Comparison of ENCODE assay signal across 8 cellular contexts in the genomic region with DNA sequence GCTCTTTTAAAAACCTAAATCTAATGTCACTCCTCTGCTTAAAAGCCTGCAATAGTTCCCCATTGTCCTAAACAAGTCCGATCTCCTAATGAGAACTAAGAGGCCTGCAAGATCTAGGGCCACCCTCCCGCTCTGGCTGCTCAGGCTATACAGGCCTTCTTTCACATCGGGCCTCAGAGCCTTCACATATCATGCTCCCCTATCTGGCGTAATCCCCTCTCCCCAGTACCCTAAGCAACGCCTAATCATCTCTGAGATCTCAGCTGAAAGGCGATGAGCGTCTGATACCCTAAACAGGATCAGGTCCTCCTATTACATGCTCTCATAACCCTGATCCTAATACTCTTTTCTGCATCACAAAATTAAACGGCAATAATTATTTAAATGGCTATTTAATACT.
DNase-seq lines count a peak whose midpoint lies in the region; ATAC-seq and TF ChIP-seq lines count a peak whose summit lies in the region.

No MANE protein-coding gene starts in this region.

- H3K4me3 ChIP-seq in NB4 (ENCODE audit: low read depth, low read length) (peak overlapping the region; percentile 81), coronary artery (peak overlapping the region; percentile 94)

- H3K4me3 Mint-ChIP-seq in nephron progenitor cell = peak overlapping the region; percentile 94

- peak overlapping the region; percentile 52 for H3K27ac Mint-ChIP-seq in nephron progenitor cell

- H3K36me3 Mint-ChIP-seq in nephron progenitor cell (ENCODE audit: low read depth) = no peaks in the 10 kb centered on the region

- H3K9me3 Mint-ChIP-seq in nephron progenitor cell = no peaks in the 10 kb centered on the region

- ATAC-seq in GM19351 (IDR thresholded peaks at IDR 0.05; ENCODE audit: unreplicated experiment) = no peak
- no peak for ATAC-seq in GM18909 (IDR thresholded peaks at IDR 0.05; ENCODE audit: poor library complexity, unreplicated experiment)

- H3K4me1 Mint-ChIP-seq in nephron progenitor cell = peaks cover 65% of the 10 kb centered on the region

- H3K27ac ChIP-seq in coronary artery = peak overlapping the region in 1 of 2 donors; percentile 46

- H3K27me3 Mint-ChIP-seq in nephron progenitor cell (ENCODE audit: low read depth, poor library complexity) = no peaks in the 10 kb centered on the region

- no peak for TF ChIP-seq POLR2A in NB4 (IDR thresholded peaks at IDR 0.05; ENCODE audit: extremely low read depth, insufficient read length)

- no peak for TF ChIP-seq CTCF in NB4 (IDR thresholded peaks at IDR 0.05; ENCODE audit: low read depth, low read length)
- TF ChIP-seq CTCF in coronary artery (IDR thresholded peaks at IDR 0.05) = no peak
- no peak for TF ChIP-seq CTCF in nephron progenitor cell (IDR thresholded peaks at IDR 0.05)

- peak in 8 of 14 donors; percentile 1 to 32 (median 10) for DNase-seq in C1 segment of cervical spinal cord (lab: John Stamatoyannopoulos, UW)
- DNase-seq in NB4 (ENCODE audit: low read depth) = peak; percentile 37
- DNase-seq in coronary artery (ENCODE audit: low spot score) = no peak
- peak; percentile 10 for DNase-seq in nephron progenitor cell
- no peak for DNase-seq in activated gamma-delta T cell treated with Interleukin-2 at 50 U/mL for 16 hours
- DNase-seq in RPMI8226 = no peak

Comparison
In these comparisons a context has a peak if more than half of its experiments do, and no peak if none do; other contexts are left out.
1. DNase-seq: peak in C1 segment of cervical spinal cord (8 of 14), NB4 (single experiment) and nephron progenitor cell (single experiment); none in coronary artery (single experiment), activated gamma-delta T cell treated with Interleukin-2 at 50 U/mL for 16 hours (single experiment) and RPMI8226 (single experiment).